In genomic region chr17:48593840-48594411, GRCh38 we compare ENCODE assay signal across 1 cellular context.
TF ChIP-seq lines count a peak whose summit lies in the region.

No MANE protein-coding gene starts in this region.

TF ChIP-seq in H1, 55 proteins besides CTCF, POLR2A, EP300 and RAD21:
- TF ChIP-seq KDM4A (IDR thresholded peaks at IDR 0.05; ENCODE audit: low read depth, low read length, severe bottlenecking) (no peak), POLR2AphosphoS5 (IDR thresholded peaks at IDR 0.05; ENCODE audit: low read depth, low read length) (no peak), RBBP5 (IDR thresholded peaks at IDR 0.05; ENCODE audit: borderline replicate concordance, low read depth, low read length) (0 out of 2 replicates have a peak, but pooled peaks have one; percentile 13), E2F6 (IDR thresholded peaks at IDR 0.05) (no peak), TEAD4 (IDR thresholded peaks at IDR 0.05; ENCODE audit: low read depth, low read length) (no peak), SRF (IDR thresholded peaks at IDR 0.05; ENCODE audit: low read depth, low read length) (no peak), SP4 (IDR thresholded peaks at IDR 0.05; ENCODE audit: low read length) (no peak), SUZ12 (IDR thresholded peaks at IDR 0.05; ENCODE audit: low read length) (no peak; the same call in 1 of the 2 replicates), USF2 (IDR thresholded peaks at IDR 0.05; ENCODE audit: low read length) (peak; percentile 11; the same call in 1 of the 2 replicates), BRCA1 (IDR thresholded peaks at IDR 0.05; ENCODE audit: low read depth, low read length) (no peak), ZNF274 (IDR thresholded peaks at IDR 0.05; ENCODE audit: borderline replicate concordance, extremely low read depth, low read length) (no peak), TBP (IDR thresholded peaks at IDR 0.05; ENCODE audit: low read depth, low read length) (no peak), SAP30 (IDR thresholded peaks at IDR 0.05; ENCODE audit: insufficient read depth, insufficient replicate concordance, low read length) (no peak), CEBPB (IDR thresholded peaks at IDR 0.05; ENCODE audit: low read depth, low read length) (no peak), GTF2F1 (IDR thresholded peaks at IDR 0.05; ENCODE audit: borderline replicate concordance, low read depth, low read length) (no peak), EZH2 (IDR thresholded peaks at IDR 0.05; ENCODE audit: low read depth, low read length, severe bottlenecking) (no peak), CTBP2 (IDR thresholded peaks at IDR 0.05; ENCODE audit: borderline replicate concordance, insufficient read depth, insufficient read length, low read length) (no peak), MAX (IDR thresholded peaks at IDR 0.05) (no peak), EGR1 (IDR thresholded peaks at IDR 0.05; ENCODE audit: borderline replicate concordance, low read depth, low read length) (no peak), KDM5A (IDR thresholded peaks at IDR 0.05; ENCODE audit: low read length) (no peak), KDM1A (IDR thresholded peaks at IDR 0.05; ENCODE audit: borderline replicate concordance, low read length) (no peak), SIRT6 (IDR thresholded peaks at IDR 0.05; ENCODE audit: low read length) (no peak), POU5F1 (IDR thresholded peaks at IDR 0.05; ENCODE audit: low read depth, low read length) (no peak), NRF1 (IDR thresholded peaks at IDR 0.05; ENCODE audit: low read depth, low read length) (no peak), JUND (IDR thresholded peaks at IDR 0.05; ENCODE audit: low read length) (peak; percentile 51; the same call in 1 of the 2 replicates), ATF3 (IDR thresholded peaks at IDR 0.05; ENCODE audit: insufficient read depth, low read depth, low read length) (no peak), RFX5 (IDR thresholded peaks at IDR 0.05; ENCODE audit: borderline replicate concordance, low read depth, low read length) (no peak), BACH1 (IDR thresholded peaks at IDR 0.05; ENCODE audit: low read length) (no peak), PHF8 (conservative IDR thresholded peaks at IDR 0.05; ENCODE audit: low read depth, low read length) (no peak), SP1 (IDR thresholded peaks at IDR 0.05; ENCODE audit: low read depth, low read length) (peak; percentile 49; the same call in 1 of the 2 replicates), HDAC6 (IDR thresholded peaks at IDR 0.05; ENCODE audit: low read depth, low read length) (no peak), CHD2 (IDR thresholded peaks at IDR 0.05; ENCODE audit: low read length) (0 out of 2 replicates have a peak, but pooled peaks have one; percentile 19), RXRA (IDR thresholded peaks at IDR 0.05; ENCODE audit: insufficient read depth, low read depth, low read length) (no peak), SIX5 (IDR thresholded peaks at IDR 0.05; ENCODE audit: low read depth, low read length) (no peak), JUN (IDR thresholded peaks at IDR 0.05; ENCODE audit: low read depth, low read length) (no peak), GABPA (IDR thresholded peaks at IDR 0.05; ENCODE audit: borderline replicate concordance, insufficient read depth, low read length) (no peak), SIN3A (conservative IDR thresholded peaks at IDR 0.05 in 1 of 2, IDR thresholded peaks at IDR 0.05 in 1 of 2; ENCODE audit: low read depth in 1 of 2, low read length in 2 of 2) (0 out of 4 replicates have a peak, but pooled peaks of 1 of the 2 experiments have one; percentile 31), SP2 (IDR thresholded peaks at IDR 0.05; ENCODE audit: low read length) (no peak), CHD1 (IDR thresholded peaks at IDR 0.05; ENCODE audit: low read depth, low read length) (no peak), TAF1 (IDR thresholded peaks at IDR 0.05; ENCODE audit: low read depth, low read length) (no peak), MAFK (IDR thresholded peaks at IDR 0.05; ENCODE audit: low read depth, low read length) (no peak), CREB1 (IDR thresholded peaks at IDR 0.05) (no peak), BCL11A (IDR thresholded peaks at IDR 0.05; ENCODE audit: low read depth in 2 of 2, low read length in 2 of 2) (no peak), CBX5 (IDR thresholded peaks at IDR 0.05; ENCODE audit: low read depth, low read length) (no peak), NANOG (IDR thresholded peaks at IDR 0.05; ENCODE audit: insufficient read depth, low read depth, low read length, poor library complexity, severe bottlenecking) (no peak), RNF2 (IDR thresholded peaks at IDR 0.05; ENCODE audit: borderline replicate concordance, low read depth, low read length, missing control alignments, poor library complexity, severe bottlenecking) (no peak), ATF2 (IDR thresholded peaks at IDR 0.05; ENCODE audit: low read length) (no peak), YY1 (IDR thresholded peaks at IDR 0.05; ENCODE audit: low read depth, low read length) (peak; percentile 94), ASH2L (IDR thresholded peaks at IDR 0.05; ENCODE audit: low read length) (no peak), TAF7 (optimal IDR thresholded peaks at IDR 0.05; ENCODE audit: borderline replicate concordance, low read depth, low read length) (no peak), TCF12 (IDR thresholded peaks at IDR 0.05; ENCODE audit: low read depth, low read length) (0 out of 2 replicates have a peak, but pooled peaks have one; percentile 28), HDAC2 (IDR thresholded peaks at IDR 0.05; ENCODE audit: borderline replicate concordance in 1 of 2, low read depth in 2 of 2, low read length in 2 of 2) (no peak), CBX8 (IDR thresholded peaks at IDR 0.05; ENCODE audit: borderline replicate concordance, low read depth, low read length) (no peak), FOSL1 (IDR thresholded peaks at IDR 0.05; ENCODE audit: insufficient read depth, low read depth, low read length) (no peak)
- TF ChIP-seq, protein P1, sequence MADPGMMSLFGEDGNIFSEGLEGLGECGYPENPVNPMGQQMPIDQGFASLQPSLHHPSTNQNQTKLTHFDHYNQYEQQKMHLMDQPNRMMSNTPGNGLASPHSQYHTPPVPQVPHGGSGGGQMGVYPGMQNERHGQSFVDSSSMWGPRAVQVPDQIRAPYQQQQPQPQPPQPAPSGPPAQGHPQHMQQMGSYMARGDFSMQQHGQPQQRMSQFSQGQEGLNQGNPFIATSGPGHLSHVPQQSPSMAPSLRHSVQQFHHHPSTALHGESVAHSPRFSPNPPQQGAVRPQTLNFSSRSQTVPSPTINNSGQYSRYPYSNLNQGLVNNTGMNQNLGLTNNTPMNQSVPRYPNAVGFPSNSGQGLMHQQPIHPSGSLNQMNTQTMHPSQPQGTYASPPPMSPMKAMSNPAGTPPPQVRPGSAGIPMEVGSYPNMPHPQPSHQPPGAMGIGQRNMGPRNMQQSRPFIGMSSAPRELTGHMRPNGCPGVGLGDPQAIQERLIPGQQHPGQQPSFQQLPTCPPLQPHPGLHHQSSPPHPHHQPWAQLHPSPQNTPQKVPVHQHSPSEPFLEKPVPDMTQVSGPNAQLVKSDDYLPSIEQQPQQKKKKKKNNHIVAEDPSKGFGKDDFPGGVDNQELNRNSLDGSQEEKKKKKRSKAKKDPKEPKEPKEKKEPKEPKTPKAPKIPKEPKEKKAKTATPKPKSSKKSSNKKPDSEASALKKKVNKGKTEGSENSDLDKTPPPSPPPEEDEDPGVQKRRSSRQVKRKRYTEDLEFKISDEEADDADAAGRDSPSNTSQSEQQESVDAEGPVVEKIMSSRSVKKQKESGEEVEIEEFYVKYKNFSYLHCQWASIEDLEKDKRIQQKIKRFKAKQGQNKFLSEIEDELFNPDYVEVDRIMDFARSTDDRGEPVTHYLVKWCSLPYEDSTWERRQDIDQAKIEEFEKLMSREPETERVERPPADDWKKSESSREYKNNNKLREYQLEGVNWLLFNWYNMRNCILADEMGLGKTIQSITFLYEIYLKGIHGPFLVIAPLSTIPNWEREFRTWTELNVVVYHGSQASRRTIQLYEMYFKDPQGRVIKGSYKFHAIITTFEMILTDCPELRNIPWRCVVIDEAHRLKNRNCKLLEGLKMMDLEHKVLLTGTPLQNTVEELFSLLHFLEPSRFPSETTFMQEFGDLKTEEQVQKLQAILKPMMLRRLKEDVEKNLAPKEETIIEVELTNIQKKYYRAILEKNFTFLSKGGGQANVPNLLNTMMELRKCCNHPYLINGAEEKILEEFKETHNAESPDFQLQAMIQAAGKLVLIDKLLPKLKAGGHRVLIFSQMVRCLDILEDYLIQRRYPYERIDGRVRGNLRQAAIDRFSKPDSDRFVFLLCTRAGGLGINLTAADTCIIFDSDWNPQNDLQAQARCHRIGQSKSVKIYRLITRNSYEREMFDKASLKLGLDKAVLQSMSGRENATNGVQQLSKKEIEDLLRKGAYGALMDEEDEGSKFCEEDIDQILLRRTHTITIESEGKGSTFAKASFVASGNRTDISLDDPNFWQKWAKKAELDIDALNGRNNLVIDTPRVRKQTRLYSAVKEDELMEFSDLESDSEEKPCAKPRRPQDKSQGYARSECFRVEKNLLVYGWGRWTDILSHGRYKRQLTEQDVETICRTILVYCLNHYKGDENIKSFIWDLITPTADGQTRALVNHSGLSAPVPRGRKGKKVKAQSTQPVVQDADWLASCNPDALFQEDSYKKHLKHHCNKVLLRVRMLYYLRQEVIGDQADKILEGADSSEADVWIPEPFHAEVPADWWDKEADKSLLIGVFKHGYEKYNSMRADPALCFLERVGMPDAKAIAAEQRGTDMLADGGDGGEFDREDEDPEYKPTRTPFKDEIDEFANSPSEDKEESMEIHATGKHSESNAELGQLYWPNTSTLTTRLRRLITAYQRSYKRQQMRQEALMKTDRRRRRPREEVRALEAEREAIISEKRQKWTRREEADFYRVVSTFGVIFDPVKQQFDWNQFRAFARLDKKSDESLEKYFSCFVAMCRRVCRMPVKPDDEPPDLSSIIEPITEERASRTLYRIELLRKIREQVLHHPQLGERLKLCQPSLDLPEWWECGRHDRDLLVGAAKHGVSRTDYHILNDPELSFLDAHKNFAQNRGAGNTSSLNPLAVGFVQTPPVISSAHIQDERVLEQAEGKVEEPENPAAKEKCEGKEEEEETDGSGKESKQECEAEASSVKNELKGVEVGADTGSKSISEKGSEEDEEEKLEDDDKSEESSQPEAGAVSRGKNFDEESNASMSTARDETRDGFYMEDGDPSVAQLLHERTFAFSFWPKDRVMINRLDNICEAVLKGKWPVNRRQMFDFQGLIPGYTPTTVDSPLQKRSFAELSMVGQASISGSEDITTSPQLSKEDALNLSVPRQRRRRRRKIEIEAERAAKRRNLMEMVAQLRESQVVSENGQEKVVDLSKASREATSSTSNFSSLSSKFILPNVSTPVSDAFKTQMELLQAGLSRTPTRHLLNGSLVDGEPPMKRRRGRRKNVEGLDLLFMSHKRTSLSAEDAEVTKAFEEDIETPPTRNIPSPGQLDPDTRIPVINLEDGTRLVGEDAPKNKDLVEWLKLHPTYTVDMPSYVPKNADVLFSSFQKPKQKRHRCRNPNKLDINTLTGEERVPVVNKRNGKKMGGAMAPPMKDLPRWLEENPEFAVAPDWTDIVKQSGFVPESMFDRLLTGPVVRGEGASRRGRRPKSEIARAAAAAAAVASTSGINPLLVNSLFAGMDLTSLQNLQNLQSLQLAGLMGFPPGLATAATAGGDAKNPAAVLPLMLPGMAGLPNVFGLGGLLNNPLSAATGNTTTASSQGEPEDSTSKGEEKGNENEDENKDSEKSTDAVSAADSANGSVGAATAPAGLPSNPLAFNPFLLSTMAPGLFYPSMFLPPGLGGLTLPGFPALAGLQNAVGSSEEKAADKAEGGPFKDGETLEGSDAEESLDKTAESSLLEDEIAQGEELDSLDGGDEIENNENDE (IDR thresholded peaks at IDR 0.05; ENCODE audit: insufficient replicate concordance, low read length), result no peak
